In the genomic region with DNA sequence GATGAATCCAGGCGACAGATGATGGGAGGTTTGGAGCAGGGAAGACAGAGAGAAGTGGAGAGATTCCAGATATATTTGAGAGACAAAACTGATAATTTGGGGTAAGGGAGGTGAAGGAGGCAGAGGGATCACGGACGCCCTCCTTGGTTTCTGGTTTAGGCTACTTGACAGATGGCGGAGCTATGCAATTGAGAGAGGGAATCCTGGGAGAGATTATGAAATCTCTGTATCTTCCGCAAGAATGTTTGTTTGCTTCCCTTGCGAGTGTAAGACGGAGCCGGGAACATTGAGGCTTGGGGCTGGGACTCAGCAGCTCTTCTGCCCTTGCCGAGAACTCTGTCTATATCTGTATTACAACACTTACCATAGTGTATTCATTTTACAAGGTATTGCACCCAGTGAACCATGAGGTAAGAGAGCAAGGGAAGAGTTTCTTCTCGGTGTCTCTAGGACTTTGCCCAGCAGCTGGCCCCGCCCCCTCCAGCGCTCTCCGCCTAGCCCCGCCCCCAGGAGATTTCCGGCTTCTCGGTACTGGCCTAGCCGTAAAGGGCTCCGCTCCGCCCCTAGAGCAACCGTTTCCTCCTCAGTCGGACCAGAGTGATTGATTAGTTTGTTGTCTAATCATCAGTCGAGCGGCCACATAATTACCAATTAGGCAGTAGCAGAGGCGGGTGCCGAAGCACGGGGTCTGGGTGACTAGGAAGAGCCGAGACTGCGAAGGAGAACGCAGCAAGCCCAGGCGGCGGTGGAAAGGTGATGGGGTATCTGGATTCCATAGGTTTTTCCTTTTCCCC, we compare ENCODE assay signal across 8 cellular contexts. TPM values are rescaled to one million over a fixed set of nuclear protein-coding genes. Genes with fewer than 3 reads are reported as not detected.
DNase-seq lines count a peak whose midpoint lies in the region; ATAC-seq and TF ChIP-seq lines count a peak whose summit lies in the region.

A gene with protein sequence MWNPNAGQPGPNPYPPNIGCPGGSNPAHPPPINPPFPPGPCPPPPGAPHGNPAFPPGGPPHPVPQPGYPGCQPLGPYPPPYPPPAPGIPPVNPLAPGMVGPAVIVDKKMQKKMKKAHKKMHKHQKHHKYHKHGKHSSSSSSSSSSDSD (plus strand): TSS at position 695 of the 794 bp plus-strand sequence. CDS start 981 bp downstream, outside the sequence.

- H3K27ac ChIP-seq in testis: peak within 1 kb of the TSS; percentile 89 to 93

- H3K27me3 ChIP-seq in testis: no peaks in the 10 kb centered on the region

- 1 to 2% methylated on average over 25 to 31 of the region's 31 CpGs for WGBS in testis, 2 donors

- intact Hi-C loops in testis (cut with DNase I; ENCODE audit: low total_unique reads): no loop called here

- POLR2A ChIA-PET in GM10248 (lab: Yijun Ruan, JAX): interaction anchor here (0.5 to 0.8 kb wide), 4 partner anchors 13 to 141 kb away, joined by 3 to 12 read pairs (median 3); no protein-coding TSS in a partner anchor

- DNase-seq in GM10248 (ENCODE audit: extremely low spot score) (peak; percentile 97), NCI-H1092 treated with DMSO at 0.1 percent for 48 hours (lab: John Stamatoyannopoulos, UW) (peak; percentile 98), SKM-1 (lab: John Stamatoyannopoulos, UW; ENCODE audit: unreplicated experiment) (peak; percentile 84), glomerular endothelial cell (ENCODE audit: extremely low read depth, low read depth, low spot score) (peak; percentile 97), omental fat pad (ENCODE audit: low spot score) (peak; percentile 93), testis (peak; percentile 100)
- peak; percentile 96 to 98 for DNase-seq in activated naive CD4-positive, alpha-beta T cell treated with anti-CD3 and anti-CD28 coated beads, Interleukin-2, amount 50 U/mL, for 72 hours (ENCODE audit: low spot score in 2 of 2)

- H3K9me3 Mint-ChIP-seq in activated naive CD4-positive, alpha-beta T cell treated with anti-CD3 and anti-CD28 coated beads, Interleukin-2, amount 50 U/mL, for 72 hours: peaks cover 0 to 4% of the 10 kb centered on the region in 2 donors

- CTCF ChIA-PET in GM10248 (lab: Yijun Ruan, JAX): interaction anchor here (1.0 to 1.3 kb wide), 3 partner anchors 9 to 89 kb away, joined by 4 to 6 read pairs (median 5); no protein-coding TSS in a partner anchor

- H3K36me3 ChIP-seq in testis (ENCODE audit: low read depth, missing control alignments): no peaks in the 10 kb centered on the region

- H3K27ac Mint-ChIP-seq in activated naive CD4-positive, alpha-beta T cell treated with anti-CD3 and anti-CD28 coated beads, Interleukin-2, amount 50 U/mL, for 72 hours: peak within 1 kb of the TSS; percentile 92 to 95

- peak; percentile 57 for TF ChIP-seq POLR2A in testis (IDR thresholded peaks at IDR 0.05)

- H3K4me1 ChIP-seq in testis: peaks cover 14% of the 10 kb centered on the region

- no peak for TF ChIP-seq CTCF in GM10248 (IDR thresholded peaks at IDR 0.05; ENCODE audit: control extremely low read depth, extremely low read depth, low read depth, missing control alignments)
- no peak for TF ChIP-seq CTCF in omental fat pad (IDR thresholded peaks at IDR 0.05)
- TF ChIP-seq CTCF in testis (IDR thresholded peaks at IDR 0.05): no peak

- ATAC-seq in HG02610 (IDR thresholded peaks at IDR 0.05; ENCODE audit: unreplicated experiment) (peak; percentile 96), omental fat pad (ENCODE audit: low FRiP score) (peak; percentile 99)
- peak; percentile 99 to 100 for ATAC-seq in activated naive CD4-positive, alpha-beta T cell treated with anti-CD3 and anti-CD28 coated beads, Interleukin-2, amount 50 U/mL, for 72 hours

- peaks cover 9 to 42% of the 10 kb centered on the region in 2 donors for H3K36me3 Mint-ChIP-seq in activated naive CD4-positive, alpha-beta T cell treated with anti-CD3 and anti-CD28 coated beads, Interleukin-2, amount 50 U/mL, for 72 hours

- peak within 1 kb of the TSS; percentile 61 to 74 for H3K4me3 ChIP-seq in testis

- no peaks in the 10 kb centered on the region for H3K9me3 ChIP-seq in testis

RNA-seq across cellular contexts. Expression of the gene that starts here (rescaled TPM):
- 100 to 1,000 TPM; 170 to 226 TPM for total RNA-seq in activated naive CD4-positive, alpha-beta T cell treated with anti-CD3 and anti-CD28 coated beads, Interleukin-2, amount 50 U/mL, for 72 hours
- total RNA-seq in glomerular endothelial cell (50.5 and 55.0 TPM in 2 replicates), omental fat pad (10 to 100 TPM; 42.9 to 72.6 (median 60.4) TPM), testis (10 to 100 TPM; 43.4 to 48.5 TPM)
- polyA plus RNA-seq in testis (ENCODE audit: insufficient read depth, low read depth, low replicate concordance): 120 TPM

Comparison
In these comparisons a context has a peak if more than half of its experiments do, and no peak if none do; other contexts are left out.
1. Peak in every context shown above with its lines: DNase-seq, ATAC-seq, H3K4me3 ChIP-seq and H3K27ac ChIP-seq.